Comparison of ENCODE assay signal across 8 cellular contexts in the genomic region with DNA sequence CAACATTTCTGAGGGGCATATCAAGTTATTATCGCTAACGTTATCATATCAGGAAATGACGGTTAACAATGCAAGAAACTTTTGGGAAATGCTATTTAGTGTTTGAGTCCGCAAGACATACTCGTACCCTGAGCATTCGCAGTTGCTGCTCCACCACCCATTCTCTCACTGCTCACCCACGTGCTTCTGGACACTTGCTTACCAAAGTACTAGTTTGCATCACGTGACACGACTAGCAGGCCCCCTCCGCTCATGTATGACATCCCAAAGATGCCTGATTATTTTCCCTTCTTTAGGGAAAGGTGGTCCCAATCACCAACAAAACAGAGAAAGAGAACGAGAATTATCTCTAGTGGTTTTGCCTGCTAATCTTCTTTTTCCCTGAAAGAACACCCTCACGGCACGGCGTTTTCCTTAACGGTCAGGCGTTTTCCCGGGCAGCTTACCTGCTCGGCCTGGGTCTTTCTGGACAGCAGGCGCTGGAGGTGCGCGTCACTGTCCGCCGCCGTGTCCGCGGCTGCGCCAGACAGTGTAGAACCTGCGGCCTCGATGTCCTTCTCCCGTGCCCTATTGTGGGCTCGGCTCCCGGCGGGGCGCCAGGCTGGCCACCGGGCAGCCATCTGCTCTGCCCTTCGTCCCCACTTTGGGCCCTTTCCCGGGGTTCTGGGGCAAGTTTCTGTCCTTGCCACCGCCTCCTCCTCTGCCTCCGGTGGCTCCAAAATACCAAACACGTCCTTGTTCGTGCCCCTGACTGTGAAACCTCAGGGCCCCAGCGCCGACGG. TPM values are rescaled to one million over a fixed set of nuclear protein-coding genes. Genes with fewer than 3 reads are reported as not detected.
DNase-seq lines count a peak whose midpoint lies in the region; ATAC-seq, FAIRE-seq and TF ChIP-seq lines count a peak whose summit lies in the region.

A gene (plus strand): TSS at position 492 of the 782 bp plus-strand sequence. CDS start 58 bp downstream, at position 550.

- H3K27ac ChIP-seq in A549 (peak within 1 kb of the TSS; percentile 91 to 92), VCaP (peak within 1 kb of the TSS; percentile 94), breast epithelium (peak within 1 kb of the TSS; percentile 95), iPS-18a (ENCODE audit: low read length) (peak within 1 kb of the TSS; percentile 70)

- H3K4me1 ChIP-seq in A549 = peaks cover 6% of the 10 kb centered on the region; the same call in 2 of the 3 replicates
- H3K4me1 ChIP-seq in breast epithelium = peaks cover 7 to 16% of the 10 kb centered on the region in 2 donors
- peaks cover 6% of the 10 kb centered on the region for H3K4me1 ChIP-seq in iPS-18a (ENCODE audit: control insufficient read depth, low read depth, low read length)
- peaks cover 14% of the 10 kb centered on the region for H3K4me1 ChIP-seq in skeletal muscle satellite cell (ENCODE audit: control insufficient read depth, insufficient read depth, low read length)

- H3K9me3 ChIP-seq in A549 (no peaks in the 10 kb centered on the region), breast epithelium (no peaks in the 10 kb centered on the region), iPS-18a (ENCODE audit: control insufficient read depth, low read depth, low read length) (no peaks in the 10 kb centered on the region), skeletal muscle satellite cell (replicated peaks; ENCODE audit: low read length) (no peaks in the 10 kb centered on the region)

- WGBS in A549 (ENCODE audit: missing lambda C conversion rate) = 2% methylated on average over 40 of the region's 44 CpGs

- TF ChIP-seq POLR2A in A549 (IDR thresholded peaks at IDR 0.05; ENCODE audit: low read length) (peak; percentile 59), breast epithelium (IDR thresholded peaks at IDR 0.05) (peak; percentile 65)

- H3K9ac ChIP-seq in iPS-18a (ENCODE audit: low read length) (peak within 1 kb of the TSS; percentile 97), skeletal muscle satellite cell (ENCODE audit: low read depth, low read length) (peak within 1 kb of the TSS; percentile 91)

- H3K4me2 ChIP-seq in A549 (peak within 1 kb of the TSS; percentile 93), skeletal muscle satellite cell (ENCODE audit: low read length) (peak within 1 kb of the TSS; percentile 79)

- TF ChIP-seq CTCF in A549 (IDR thresholded peaks at IDR 0.05) (no peak), VCaP (conservative IDR thresholded peaks at IDR 0.05) (no peak), breast epithelium (IDR thresholded peaks at IDR 0.05) (no peak)

- TF ChIP-seq EP300 in A549 (IDR thresholded peaks at IDR 0.05) = no peak

- intact Hi-C loops in breast epithelium (cut with DNase I; ENCODE audit: low total_unique reads) = no loop called here

- 0 out of 5 replicates have a peak, but pooled peaks of 1 of the 2 experiments have one; percentile 18 for TF ChIP-seq RAD21 in A549 (conservative IDR thresholded peaks at IDR 0.05 in 1 of 2, IDR thresholded peaks at IDR 0.05 in 1 of 2)

- H3K4me3 ChIP-seq in A549 = peak within 1 kb of the TSS; percentile 90
- H3K4me3 ChIP-seq in breast epithelium = peak within 1 kb of the TSS; percentile 98 to 100 (median 98)
- H3K4me3 ChIP-seq in iPS-18a (ENCODE audit: low read length) = peak within 1 kb of the TSS; percentile 71
- peak within 1 kb of the TSS; percentile 86 for H3K4me3 ChIP-seq in skeletal muscle satellite cell (ENCODE audit: low read length)

- no peaks in the 10 kb centered on the region for H3K27me3 ChIP-seq in breast epithelium
- H3K27me3 ChIP-seq in iPS-18a (ENCODE audit: control insufficient read depth, insufficient read depth, low read length) = no peaks in the 10 kb centered on the region
- H3K27me3 ChIP-seq in skeletal muscle satellite cell (ENCODE audit: control insufficient read depth, insufficient read depth, low read length) = no peaks in the 10 kb centered on the region

- CTCF ChIA-PET in A549 (lab: Yijun Ruan, JAX) = no interaction called here

- peak; percentile 96 to 99 for DNase-seq in A549 (ENCODE audit: low read depth in 1 of 2, low spot score in 1 of 2)
- DNase-seq in NCI-H2171 treated with DMSO at 0.1 percent for 48 hours (lab: John Stamatoyannopoulos, UW) = peak; percentile 93
- peak; percentile 78 to 91 for DNase-seq in breast epithelium (ENCODE audit: low spot score in 2 of 2)

- peak; percentile 83 for FAIRE-seq in A549 (lab: Jason Lieb, UNC)

- POLR2A ChIA-PET in A549 (lab: Yijun Ruan, JAX) = interaction anchor here (0.6 to 2.0 kb wide), 13 partner anchors 10 to 224 kb away, joined by 3 to 10 read pairs (median 3); a partner anchor contains a TSS

- ATAC-seq in A549 = peak; percentile 93
- ATAC-seq in GM18861 (IDR thresholded peaks at IDR 0.05; ENCODE audit: unreplicated experiment) = peak; percentile 76
- peak; percentile 77 for ATAC-seq in HG03097 (IDR thresholded peaks at IDR 0.05; ENCODE audit: low FRiP score, unreplicated experiment)

- H3K36me3 ChIP-seq in breast epithelium (no peaks in the 10 kb centered on the region), iPS-18a (ENCODE audit: control insufficient read depth, low read depth, low read length) (peaks cover 6% of the 10 kb centered on the region), skeletal muscle satellite cell (ENCODE audit: insufficient read depth, low read length) (no peaks in the 10 kb centered on the region)

TF ChIP-seq in A549, 52 proteins besides CTCF, POLR2A, EP300 and RAD21 (continues in another document):
- TF ChIP-seq, protein P1, sequence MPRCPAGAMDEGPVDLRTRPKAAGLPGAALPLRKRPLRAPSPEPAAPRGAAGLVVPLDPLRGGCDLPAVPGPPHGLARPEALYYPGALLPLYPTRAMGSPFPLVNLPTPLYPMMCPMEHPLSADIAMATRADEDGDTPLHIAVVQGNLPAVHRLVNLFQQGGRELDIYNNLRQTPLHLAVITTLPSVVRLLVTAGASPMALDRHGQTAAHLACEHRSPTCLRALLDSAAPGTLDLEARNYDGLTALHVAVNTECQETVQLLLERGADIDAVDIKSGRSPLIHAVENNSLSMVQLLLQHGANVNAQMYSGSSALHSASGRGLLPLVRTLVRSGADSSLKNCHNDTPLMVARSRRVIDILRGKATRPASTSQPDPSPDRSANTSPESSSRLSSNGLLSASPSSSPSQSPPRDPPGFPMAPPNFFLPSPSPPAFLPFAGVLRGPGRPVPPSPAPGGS (IDR thresholded peaks at IDR 0.05) = peak; percentile 69; the same call in 2 of the 3 replicates
- TF ChIP-seq HDAC2 (IDR thresholded peaks at IDR 0.05) (no peak), TFCP2L1 (CRISPR knock-in tag; IDR thresholded peaks at IDR 0.05) (0 out of 2 replicates have a peak, but pooled peaks have one; percentile 9), JUN (IDR thresholded peaks at IDR 0.05) (peak; percentile 96), FOXS1 (CRISPR knock-in tag; IDR thresholded peaks at IDR 0.05) (peak; percentile 94)
- TF ChIP-seq, protein P2, sequence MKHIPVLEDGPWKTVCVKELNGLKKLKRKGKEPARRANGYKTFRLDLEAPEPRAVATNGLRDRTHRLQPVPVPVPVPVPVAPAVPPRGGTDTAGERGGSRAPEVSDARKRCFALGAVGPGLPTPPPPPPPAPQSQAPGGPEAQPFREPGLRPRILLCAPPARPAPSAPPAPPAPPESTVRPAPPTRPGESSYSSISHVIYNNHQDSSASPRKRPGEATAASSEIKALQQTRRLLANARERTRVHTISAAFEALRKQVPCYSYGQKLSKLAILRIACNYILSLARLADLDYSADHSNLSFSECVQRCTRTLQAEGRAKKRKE (CRISPR knock-in tag; IDR thresholded peaks at IDR 0.05; ENCODE audit: low read depth) = peak; percentile 93
- TF ChIP-seq, protein P3, sequence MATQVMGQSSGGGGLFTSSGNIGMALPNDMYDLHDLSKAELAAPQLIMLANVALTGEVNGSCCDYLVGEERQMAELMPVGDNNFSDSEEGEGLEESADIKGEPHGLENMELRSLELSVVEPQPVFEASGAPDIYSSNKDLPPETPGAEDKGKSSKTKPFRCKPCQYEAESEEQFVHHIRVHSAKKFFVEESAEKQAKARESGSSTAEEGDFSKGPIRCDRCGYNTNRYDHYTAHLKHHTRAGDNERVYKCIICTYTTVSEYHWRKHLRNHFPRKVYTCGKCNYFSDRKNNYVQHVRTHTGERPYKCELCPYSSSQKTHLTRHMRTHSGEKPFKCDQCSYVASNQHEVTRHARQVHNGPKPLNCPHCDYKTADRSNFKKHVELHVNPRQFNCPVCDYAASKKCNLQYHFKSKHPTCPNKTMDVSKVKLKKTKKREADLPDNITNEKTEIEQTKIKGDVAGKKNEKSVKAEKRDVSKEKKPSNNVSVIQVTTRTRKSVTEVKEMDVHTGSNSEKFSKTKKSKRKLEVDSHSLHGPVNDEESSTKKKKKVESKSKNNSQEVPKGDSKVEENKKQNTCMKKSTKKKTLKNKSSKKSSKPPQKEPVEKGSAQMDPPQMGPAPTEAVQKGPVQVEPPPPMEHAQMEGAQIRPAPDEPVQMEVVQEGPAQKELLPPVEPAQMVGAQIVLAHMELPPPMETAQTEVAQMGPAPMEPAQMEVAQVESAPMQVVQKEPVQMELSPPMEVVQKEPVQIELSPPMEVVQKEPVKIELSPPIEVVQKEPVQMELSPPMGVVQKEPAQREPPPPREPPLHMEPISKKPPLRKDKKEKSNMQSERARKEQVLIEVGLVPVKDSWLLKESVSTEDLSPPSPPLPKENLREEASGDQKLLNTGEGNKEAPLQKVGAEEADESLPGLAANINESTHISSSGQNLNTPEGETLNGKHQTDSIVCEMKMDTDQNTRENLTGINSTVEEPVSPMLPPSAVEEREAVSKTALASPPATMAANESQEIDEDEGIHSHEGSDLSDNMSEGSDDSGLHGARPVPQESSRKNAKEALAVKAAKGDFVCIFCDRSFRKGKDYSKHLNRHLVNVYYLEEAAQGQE (IDR thresholded peaks at IDR 0.05) = no peak; the same call in 1 of the 2 replicates

RNA-seq across cellular contexts. Expression of the gene that starts here (rescaled TPM):
- 55.5 and 57.4 TPM in 2 replicates for polyA plus RNA-seq in A549 (2011; rRNA removed)
- polyA plus RNA-seq in A549 (2012; cell fraction: cytosol; rRNA removed) = 23.1 and 24.0 TPM in 2 replicates
- 21.6 and 44.3 TPM in 2 replicates for polyA plus RNA-seq in A549 (2012; cell fraction: nucleus; rRNA removed)
- polyA plus RNA-seq in A549 (2017; fragmentation: RNase III; extraction: RNeasy Plus Mini Kit Qiagen cat#74134 plus additional on column Dnase treatment) = 31.4 to 35.0 TPM (median 31.9 TPM) in 3 replicates
- polyA minus RNA-seq in A549 (2011; rRNA and poly(A)+ RNA removed) = 28.4 and 36.3 TPM in 2 replicates
- 10 to 100 TPM; 24.3 to 40.1 (median 28.5) TPM for total RNA-seq in breast epithelium
- 29.1 and 29.7 TPM in 2 replicates for total RNA-seq in skeletal muscle satellite cell (2012; rRNA removed)

Comparison
In these comparisons a context has a peak if more than half of its experiments do, and no peak if none do; other contexts are left out.
1. Peak in every context shown above with its lines: DNase-seq, ATAC-seq, H3K4me3 ChIP-seq and H3K27ac ChIP-seq.